Comparison of ENCODE assay signal across 9 cellular contexts in the genomic region with DNA sequence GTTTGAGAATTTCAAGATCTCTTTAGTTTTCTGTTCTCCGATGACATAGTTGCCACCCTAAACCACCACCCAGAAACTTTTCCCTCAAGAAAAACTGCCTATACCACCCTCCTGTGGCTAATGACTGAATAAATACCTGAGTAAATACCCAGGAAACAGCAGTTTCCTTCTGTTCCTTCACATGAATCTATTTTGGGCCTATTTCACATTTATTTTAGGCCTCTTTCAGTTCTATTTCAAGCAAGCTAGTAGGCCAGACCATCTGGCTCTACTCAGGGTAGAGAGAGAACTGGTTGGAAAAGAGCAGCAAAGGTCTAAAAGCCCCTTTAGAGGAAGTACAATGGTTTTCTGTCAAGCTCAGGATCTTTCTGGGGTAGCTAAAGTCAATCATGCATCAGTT. TPM values are rescaled to one million over a fixed set of nuclear protein-coding genes. Genes with fewer than 3 reads are reported as not detected.
DNase-seq lines count a peak whose midpoint lies in the region; ATAC-seq and TF ChIP-seq lines count a peak whose summit lies in the region.
"Had no signal": no experiment of that assay in that cellular context is flagged by ENCODE, and none has a peak within 500 bp of the region (broad histone marks: within the 10 kb centered on the region; RNA-seq: fewer than 3 reads in every experiment).

No MANE protein-coding gene starts in this region.

- H2AFZ ChIP-seq in Loucy (ENCODE audit: low read length), result peak overlapping the region; percentile 67

- no peak overlapping the region for H3K4me3 Mint-ChIP-seq in naive thymus-derived CD4-positive, alpha-beta T cell
- H3K4me3 Mint-ChIP-seq: T-helper 1 cell treated with Interleukin-12 subunit alpha and Interleukin-12 subunit beta and Interleukin-4 antibody, amounts not matched to agents 30 μg/mL and 1 μg/mL, for 36 hours had no signal

- H3K36me3 ChIP-seq in Loucy (ENCODE audit: insufficient read depth, low read length), result no peaks in the 10 kb centered on the region
- no peaks in the 10 kb centered on the region for H3K36me3 ChIP-seq in naive thymus-derived CD4-positive, alpha-beta T cell (ENCODE audit: control insufficient read depth in 2 of 3, insufficient read depth in 3 of 3, low read length in 3 of 3)

- H3K4me2 ChIP-seq in Loucy (ENCODE audit: low read depth, low read length, poor library complexity, severe bottlenecking), result peak overlapping the region; percentile 45

- intact Hi-C loops in naive thymus-derived CD4-positive, alpha-beta T cell (cut with micrococcal nuclease), result no loop called here
- intact Hi-C loops in head of caudate nucleus (cut with DNase I), result no loop called here

- H3K9me2 ChIP-seq in Loucy (replicated peaks; ENCODE audit: low read depth, low read length), result no peaks in the 10 kb centered on the region

- H3K4me3 ChIP-seq in Loucy (ENCODE audit: low read length, poor library complexity, severe bottlenecking), result no peak overlapping the region
- no peak overlapping the region for H3K4me3 ChIP-seq in naive thymus-derived CD4-positive, alpha-beta T cell (ENCODE audit: low read length)

- peak; percentile 47 for TF ChIP-seq CTCF in Loucy (conservative IDR thresholded peaks at IDR 0.05; ENCODE audit: low read length)

- no peaks in the 10 kb centered on the region for H3F3A ChIP-seq in Loucy (ENCODE audit: low read depth)

- no peaks in the 10 kb centered on the region for H3K9me3 ChIP-seq in Loucy (ENCODE audit: insufficient read depth, low read depth, low read length)
- H3K9me3 ChIP-seq in naive thymus-derived CD4-positive, alpha-beta T cell (ENCODE audit: control insufficient read depth in 2 of 3, low read length in 3 of 3), result no peaks in the 10 kb centered on the region

- peak in 5 of 9 donors; percentile 8 to 39 (median 21) for DNase-seq in naive thymus-derived CD4-positive, alpha-beta T cell
- no peak for DNase-seq in head of caudate nucleus
- DNase-seq in NCI-H2107 treated with DMSO at 0.1 percent for 48 hours (lab: John Stamatoyannopoulos, UW; ENCODE audit: unreplicated experiment), result no peak
- DNase-seq in NCI-H1417 treated with DMSO at 0.1 percent for 48 hours (lab: John Stamatoyannopoulos, UW), result no peak
- no peak for DNase-seq in foreskin melanocyte

- POLR2A ChIA-PET in naive thymus-derived CD4-positive, alpha-beta T cell (lab: Charles Lee), result no interaction called here

- peaks cover 0 to 2% (median 0%) of the 10 kb centered on the region in 5 donors for H3K36me3 Mint-ChIP-seq in naive thymus-derived CD4-positive, alpha-beta T cell

- peaks cover 0 to 3% (median 0%) of the 10 kb centered on the region in 11 donors for H3K9me3 Mint-ChIP-seq in naive thymus-derived CD4-positive, alpha-beta T cell
- H3K9me3 Mint-ChIP-seq: T-helper 1 cell treated with Interleukin-12 subunit alpha and Interleukin-12 subunit beta and Interleukin-4 antibody, amounts not matched to agents 30 μg/mL and 1 μg/mL, for 36 hours had no signal

- CTCF ChIA-PET in naive thymus-derived CD4-positive, alpha-beta T cell (lab: Charles Lee), result interaction anchor here (1.0 to 1.1 kb wide), 2 partner anchors 12 to 32 kb away, joined by 3 to 4 read pairs; no protein-coding TSS in a partner anchor

- peak overlapping the region; percentile 8 for H3K9ac ChIP-seq in Loucy (ENCODE audit: low read depth, low read length, poor library complexity, severe bottlenecking)

- no peaks in the 10 kb centered on the region for H3K79me2 ChIP-seq in Loucy (ENCODE audit: insufficient read depth, low read length)

- H3K27ac ChIP-seq in naive thymus-derived CD4-positive, alpha-beta T cell (ENCODE audit: low read depth, low read length), result no peak overlapping the region

- peaks cover 0 to 12% (median 0%) of the 10 kb centered on the region in 7 donors for H3K4me1 Mint-ChIP-seq in naive thymus-derived CD4-positive, alpha-beta T cell

- peaks cover 7% of the 10 kb centered on the region for H3K4me1 ChIP-seq in Loucy (ENCODE audit: insufficient read depth, low read length, poor library complexity, severe bottlenecking)
- H3K4me1 ChIP-seq in naive thymus-derived CD4-positive, alpha-beta T cell (ENCODE audit: control insufficient read depth in 2 of 2, insufficient read depth in 2 of 2, low read length in 2 of 2), result peaks cover 0 to 3% of the 10 kb centered on the region in 2 donors

- ATAC-seq in GM18907 (IDR thresholded peaks at IDR 0.05; ENCODE audit: unreplicated experiment), result peak; percentile 84
- peak; percentile 71 for ATAC-seq in HG02571 (IDR thresholded peaks at IDR 0.05; ENCODE audit: unreplicated experiment)
- ATAC-seq in naive thymus-derived CD4-positive, alpha-beta T cell, result peak; percentile 57

- H3K27me3 Mint-ChIP-seq in naive thymus-derived CD4-positive, alpha-beta T cell, result peaks cover 0 to 3% (median 0%) of the 10 kb centered on the region in 5 donors

- no peak overlapping the region for H3K27ac Mint-ChIP-seq in naive thymus-derived CD4-positive, alpha-beta T cell
- H3K27ac Mint-ChIP-seq: T-helper 1 cell treated with Interleukin-12 subunit alpha and Interleukin-12 subunit beta and Interleukin-4 antibody, amounts not matched to agents 30 μg/mL and 1 μg/mL, for 36 hours had no signal

- no peaks in the 10 kb centered on the region for H3K27me3 ChIP-seq in Loucy (ENCODE audit: insufficient read depth, low read length, poor library complexity, severe bottlenecking)
- no peaks in the 10 kb centered on the region for H3K27me3 ChIP-seq in naive thymus-derived CD4-positive, alpha-beta T cell (ENCODE audit: control insufficient read depth in 2 of 2, insufficient read depth in 2 of 2, low read length in 2 of 2)

- no peaks in the 10 kb centered on the region for H4K20me1 ChIP-seq in Loucy (ENCODE audit: insufficient read depth, low read length, poor library complexity, severe bottlenecking)

RNA-seq across cellular contexts. Expression of gene ARHGEF9, which starts 23.4 kb away (rescaled TPM):
- total RNA-seq in naive thymus-derived CD4-positive, alpha-beta T cell, result 10 to 100 TPM; 24.8 to 39.0 (median 29.5) TPM
- 1 to 10 TPM; 9.6 to 9.7 TPM for polyA plus RNA-seq in naive thymus-derived CD4-positive, alpha-beta T cell

Comparison
In these comparisons a context has a peak if more than half of its experiments do, and no peak if none do; other contexts are left out.
1. DNase-seq: peak in naive thymus-derived CD4-positive, alpha-beta T cell (5 of 9); none in head of caudate nucleus (0 of 42), NCI-H2107 treated with DMSO at 0.1 percent for 48 hours (single experiment), NCI-H1417 treated with DMSO at 0.1 percent for 48 hours (single experiment) and foreskin melanocyte (single experiment).
2. Peak in every context shown above with its lines, with median percentiles within 50 percentile points of each other: ATAC-seq.